9 cellular contexts compared by ENCODE assay signal in genomic region chr4:16896871-16897270, GRCh38. TPM values are rescaled to one million over a fixed set of nuclear protein-coding genes. Genes with fewer than 3 reads are reported as not detected.
A peak's percentile ranks its signal among the peaks of the same experiment; 100 is the strongest.
DNase-seq lines count a peak whose midpoint lies in the region; ATAC-seq, FAIRE-seq and TF ChIP-seq lines count a peak whose summit lies in the region.
"Had no signal": no experiment of that assay in that cellular context is flagged by ENCODE, and none has a peak within 500 bp of the region (broad histone marks: within the 10 kb centered on the region; RNA-seq: fewer than 3 reads in every experiment).

No MANE protein-coding gene starts in this region.

- no peaks in the 10 kb centered on the region for H4K20me1 ChIP-seq in hepatocyte (ENCODE audit: insufficient read depth, poor library complexity, severe bottlenecking)

- ATAC-seq in activated CD4-positive, CD25-positive, alpha-beta regulatory T cell treated with anti-CD3 and anti-CD28 coated beads, Interleukin-2, amount 50 U/mL, for 24 hours: no peak
- no peak for ATAC-seq in GM18861 (IDR thresholded peaks at IDR 0.05; ENCODE audit: unreplicated experiment)

- peaks cover 12% of the 10 kb centered on the region for H3K79me2 ChIP-seq in hepatocyte

- no peak overlapping the region for H3K27ac ChIP-seq in ascending aorta
- H3K27ac ChIP-seq in hepatocyte: peak overlapping the region; percentile 66

- H3K4me2 ChIP-seq in hepatocyte: peak overlapping the region; percentile 89

- peak overlapping the region; percentile 26 for H2AFZ ChIP-seq in hepatocyte

- H3K36me3 ChIP-seq in ascending aorta: no peaks in the 10 kb centered on the region
- no peaks in the 10 kb centered on the region for H3K36me3 ChIP-seq in hepatocyte (replicated peaks; ENCODE audit: insufficient read depth, low read depth)

- H3K27me3 ChIP-seq in ascending aorta: no peaks in the 10 kb centered on the region
- H3K27me3 ChIP-seq in hepatocyte: no peaks in the 10 kb centered on the region

- H3K9me3 ChIP-seq in ascending aorta: no peaks in the 10 kb centered on the region
- no peaks in the 10 kb centered on the region for H3K9me3 ChIP-seq in hepatocyte (ENCODE audit: low read depth)

- H3K4me3 ChIP-seq in ascending aorta (peak overlapping the region; percentile 7 to 65), hepatocyte (peak overlapping the region; percentile 28)

- FAIRE-seq in urothelium cell line (lab: Jason Lieb, UNC): no peak

- intact Hi-C loops in ascending aorta (cut with DNase I): no loop called here

- DNase-seq in EL (peak; percentile 60), ascending aorta (ENCODE audit: low spot score in 2 of 2) (no peak), hepatocyte (ENCODE audit: low spot score) (peak; percentile 11), retina (peak; percentile 19), NK-92 (lab: John Stamatoyannopoulos, UW; ENCODE audit: unreplicated experiment) (no peak), urothelium cell line (ENCODE audit: low spot score) (no peak)
- DNase-seq: activated CD4-positive, alpha-beta T cell treated with anti-CD3 and anti-CD28 coated beads, Interleukin-2, amount 10 ng/mL, durations not matched to agents 24 days and 14 days had no signal

- TF ChIP-seq CTCF in ascending aorta (IDR thresholded peaks at IDR 0.05) (no peak), hepatocyte (IDR thresholded peaks at IDR 0.05; ENCODE audit: poor library complexity) (no peak)

- H3K4me1 ChIP-seq in ascending aorta (no peaks in the 10 kb centered on the region), hepatocyte (ENCODE audit: insufficient read depth) (peaks cover 4% of the 10 kb centered on the region)

- 24% methylated on average over 3 of the region's 3 CpGs for WGBS in hepatocyte (ENCODE audit: low lambda C conversion rate, missing lambda C conversion rate)

- no peaks in the 10 kb centered on the region for H3K9me2 ChIP-seq in hepatocyte (replicated peaks; ENCODE audit: insufficient read depth)

RNA-seq across cellular contexts. Expression of gene LDB2, which starts 1.6 kb away (rescaled TPM):
- total RNA-seq in ascending aorta: 137 TPM
- total RNA-seq in hepatocyte: 14.1 and 20.3 TPM in 2 replicates
- polyA plus RNA-seq in hepatocyte: 5.9 and 8.7 TPM in 2 replicates
- total RNA-seq: activated CD4-positive, alpha-beta T cell treated with anti-CD3 and anti-CD28 coated beads, Interleukin-2, amount 10 ng/mL, durations not matched to agents 24 days and 14 days had no signal

Comparison
In these comparisons a context has a peak if more than half of its experiments do, and no peak if none do; other contexts are left out.
1. DNase-seq: peak in EL (single experiment), hepatocyte (single experiment) and retina (single experiment); none in ascending aorta (0 of 2), NK-92 (single experiment) and urothelium cell line (single experiment).